Comparison of ENCODE assay signal across 8 cellular contexts in the genomic region with DNA sequence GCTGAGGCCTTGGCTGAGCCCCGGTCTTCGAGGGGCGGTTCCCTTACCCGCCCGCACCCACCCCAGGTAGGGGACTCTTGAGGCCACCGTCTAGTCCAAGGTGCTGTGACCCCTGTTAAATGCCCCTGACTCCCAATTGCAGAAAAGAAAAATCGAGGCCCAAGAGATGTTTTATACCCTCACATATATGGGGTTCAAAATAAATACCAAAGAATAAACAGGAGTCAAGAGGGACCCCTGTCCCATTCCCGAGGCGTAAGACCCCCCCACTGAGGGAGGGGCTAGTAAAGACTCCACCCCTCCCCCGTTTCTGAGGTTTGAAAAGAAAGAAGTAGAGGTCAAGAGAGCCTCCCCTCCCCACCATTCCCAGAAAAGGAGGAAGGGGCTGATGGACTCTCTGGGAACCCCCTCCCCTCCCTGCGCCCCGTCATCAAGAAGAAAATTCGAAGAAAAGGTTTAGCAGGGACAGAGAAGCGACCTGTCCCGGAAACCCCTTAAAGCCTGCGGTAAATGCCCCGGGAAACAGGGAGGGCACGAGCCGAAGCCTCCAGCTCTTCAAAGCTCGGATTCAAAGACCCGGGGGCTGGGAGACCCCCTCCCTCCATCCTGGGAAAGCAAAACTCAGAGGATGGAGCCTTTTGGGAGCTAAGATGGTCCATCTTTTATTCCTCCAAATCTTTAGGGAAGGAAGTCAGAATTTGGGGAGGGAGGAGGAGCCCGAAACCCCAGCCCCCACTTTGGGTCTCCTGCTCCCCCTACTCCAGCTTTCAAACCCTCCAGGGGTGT. TPM values are rescaled to one million over a fixed set of nuclear protein-coding genes. Genes with fewer than 3 reads are reported as not detected.
A peak's percentile ranks its signal among the peaks of the same experiment; 100 is the strongest.
DNase-seq lines count a peak whose midpoint lies in the region; ATAC-seq and TF ChIP-seq lines count a peak whose summit lies in the region.

No MANE protein-coding gene starts in this region.

- H3K27me3 ChIP-seq in naive thymus-derived CD4-positive, alpha-beta T cell (ENCODE audit: control insufficient read depth in 2 of 2, insufficient read depth in 2 of 2, low read length in 2 of 2): no peaks in the 10 kb centered on the region

- H3K36me3 Mint-ChIP-seq in IgD-negative memory B cell: no peaks in the 10 kb centered on the region
- peaks cover 15% of the 10 kb centered on the region for H3K36me3 Mint-ChIP-seq in WTC11
- peaks cover 0 to 6% (median 0%) of the 10 kb centered on the region in 5 donors for H3K36me3 Mint-ChIP-seq in naive thymus-derived CD4-positive, alpha-beta T cell

- H3K27ac ChIP-seq in naive thymus-derived CD4-positive, alpha-beta T cell (ENCODE audit: low read depth, low read length): peak overlapping the region; percentile 85

- H3K4me1 ChIP-seq in naive thymus-derived CD4-positive, alpha-beta T cell (ENCODE audit: control insufficient read depth in 2 of 2, insufficient read depth in 2 of 2, low read length in 2 of 2): peaks cover 15 to 16% of the 10 kb centered on the region in 2 donors

- H3K9me3 Mint-ChIP-seq in IgD-negative memory B cell (no peaks in the 10 kb centered on the region), WTC11 (no peaks in the 10 kb centered on the region)
- H3K9me3 Mint-ChIP-seq in naive thymus-derived CD4-positive, alpha-beta T cell: peaks cover 0 to 3% (median 0%) of the 10 kb centered on the region in 11 donors

- peak; percentile 20 for ATAC-seq in GM21526 (IDR thresholded peaks at IDR 0.05; ENCODE audit: low FRiP score, unreplicated experiment)
- ATAC-seq in WTC11: peak; percentile 17
- no peak for ATAC-seq in naive thymus-derived CD4-positive, alpha-beta T cell

- H3K27ac Mint-ChIP-seq in IgD-negative memory B cell: peak overlapping the region; percentile 90 to 97 (median 96)
- H3K27ac Mint-ChIP-seq in WTC11: peak overlapping the region; percentile 99
- H3K27ac Mint-ChIP-seq in naive thymus-derived CD4-positive, alpha-beta T cell: peak overlapping the region; percentile 87 to 99 (median 97)

- DNase-seq in DMS53 treated with DMSO at 0.1 percent for 48 hours (lab: John Stamatoyannopoulos, UW; ENCODE audit: unreplicated experiment) (peak; percentile 72), WTC11 (ENCODE audit: low spot score) (peak; percentile 77), epithelial cell of esophagus (ENCODE audit: low read depth) (no peak), G401 (ENCODE audit: low spot score) (no peak), kidney tubule cell (ENCODE audit: low spot score) (no peak)
- peak in 2 of 9 donors; percentile 42 to 57 for DNase-seq in naive thymus-derived CD4-positive, alpha-beta T cell

- CTCF ChIA-PET in WTC11 (lab: Charles Lee): interaction anchor here (0.6 to 9.7 kb wide), 25 partner anchors 8 to 345 kb away, joined by 3 to 369 read pairs (median 4); a partner anchor contains a TSS
- CTCF ChIA-PET in naive thymus-derived CD4-positive, alpha-beta T cell (lab: Charles Lee): interaction anchor here (1.0 to 8.2 kb wide), 2 partner anchors 48 to 75 kb away, joined by 3 to 95 read pairs; a partner anchor contains a TSS

- H3K27me3 Mint-ChIP-seq in IgD-negative memory B cell (no peaks in the 10 kb centered on the region), WTC11 (ENCODE audit: low read depth) (no peaks in the 10 kb centered on the region)
- peaks cover 0 to 9% (median 0%) of the 10 kb centered on the region in 5 donors for H3K27me3 Mint-ChIP-seq in naive thymus-derived CD4-positive, alpha-beta T cell

- peaks cover 0 to 6% (median 0%) of the 10 kb centered on the region in 3 experiments for H3K36me3 ChIP-seq in naive thymus-derived CD4-positive, alpha-beta T cell (ENCODE audit: control insufficient read depth in 2 of 3, insufficient read depth in 3 of 3, low read length in 3 of 3)

- H3K4me3 Mint-ChIP-seq in IgD-negative memory B cell (peak overlapping the region; percentile 93 to 99 (median 95)), WTC11 (peak overlapping the region; percentile 86)
- peak overlapping the region; percentile 83 to 98 (median 96) for H3K4me3 Mint-ChIP-seq in naive thymus-derived CD4-positive, alpha-beta T cell

- peaks cover 10 to 14% (median 13%) of the 10 kb centered on the region in 3 donors for H3K4me1 Mint-ChIP-seq in IgD-negative memory B cell
- peaks cover 22% of the 10 kb centered on the region for H3K4me1 Mint-ChIP-seq in WTC11
- peaks cover 11 to 26% (median 22%) of the 10 kb centered on the region in 7 donors for H3K4me1 Mint-ChIP-seq in naive thymus-derived CD4-positive, alpha-beta T cell

- in situ Hi-C loops in G401 (cut with HindIII; ENCODE audit: low sequenced_read_pairs): no loop called here

- POLR2A ChIA-PET in WTC11 (lab: Charles Lee): interaction anchor here (0.6 to 4.0 kb wide), 10 partner anchors 14 to 621 kb away, joined by 3 to 34 read pairs (median 7); a partner anchor contains a TSS
- POLR2A ChIA-PET in naive thymus-derived CD4-positive, alpha-beta T cell (lab: Charles Lee): interaction anchor here (0.8 to 4.5 kb wide), 12 partner anchors 12 to 214 kb away, joined by 3 to 50 read pairs (median 6); a partner anchor contains a TSS

- intact Hi-C loops in naive thymus-derived CD4-positive, alpha-beta T cell (cut with micrococcal nuclease): loop anchor here (1.0 to 2.0 kb wide), 12 partner anchors 12 to 988 kb away; a partner anchor contains a TSS

- TF ChIP-seq CTCF in WTC11 (IDR thresholded peaks at IDR 0.05): no peak
- no peak for TF ChIP-seq CTCF in epithelial cell of esophagus (IDR thresholded peaks at IDR 0.05; ENCODE audit: insufficient read depth, low read depth, low read length, missing control alignments)

- H3K9me3 ChIP-seq in naive thymus-derived CD4-positive, alpha-beta T cell (ENCODE audit: control insufficient read depth in 2 of 3, low read length in 3 of 3): no peaks in the 10 kb centered on the region

- H3K4me3 ChIP-seq in epithelial cell of esophagus (ENCODE audit: low read length): peak overlapping the region; percentile 84
- H3K4me3 ChIP-seq in naive thymus-derived CD4-positive, alpha-beta T cell (ENCODE audit: low read length): peak overlapping the region; percentile 82

TF ChIP-seq in WTC11, 78 proteins besides CTCF, POLR2A, EP300 and RAD21 (continues in another document):
- TF ChIP-seq CBFB (CRISPR knock-in tag; IDR thresholded peaks at IDR 0.05; ENCODE audit: low read depth): no peak
- no peak for TF ChIP-seq NFYB (CRISPR knock-in tag; conservative IDR thresholded peaks at IDR 0.05; ENCODE audit: low read depth)
- no peak for TF ChIP-seq EMX1 (CRISPR knock-in tag; IDR thresholded peaks at IDR 0.05)
- no peak for TF ChIP-seq SMAD3 (CRISPR knock-in tag; IDR thresholded peaks at IDR 0.05; ENCODE audit: borderline replicate concordance)
- TF ChIP-seq, protein P1, sequence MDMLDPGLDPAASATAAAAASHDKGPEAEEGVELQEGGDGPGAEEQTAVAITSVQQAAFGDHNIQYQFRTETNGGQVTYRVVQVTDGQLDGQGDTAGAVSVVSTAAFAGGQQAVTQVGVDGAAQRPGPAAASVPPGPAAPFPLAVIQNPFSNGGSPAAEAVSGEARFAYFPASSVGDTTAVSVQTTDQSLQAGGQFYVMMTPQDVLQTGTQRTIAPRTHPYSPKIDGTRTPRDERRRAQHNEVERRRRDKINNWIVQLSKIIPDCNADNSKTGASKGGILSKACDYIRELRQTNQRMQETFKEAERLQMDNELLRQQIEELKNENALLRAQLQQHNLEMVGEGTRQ (CRISPR knock-in tag; IDR thresholded peaks at IDR 0.05): no peak
- TF ChIP-seq, protein P2, sequence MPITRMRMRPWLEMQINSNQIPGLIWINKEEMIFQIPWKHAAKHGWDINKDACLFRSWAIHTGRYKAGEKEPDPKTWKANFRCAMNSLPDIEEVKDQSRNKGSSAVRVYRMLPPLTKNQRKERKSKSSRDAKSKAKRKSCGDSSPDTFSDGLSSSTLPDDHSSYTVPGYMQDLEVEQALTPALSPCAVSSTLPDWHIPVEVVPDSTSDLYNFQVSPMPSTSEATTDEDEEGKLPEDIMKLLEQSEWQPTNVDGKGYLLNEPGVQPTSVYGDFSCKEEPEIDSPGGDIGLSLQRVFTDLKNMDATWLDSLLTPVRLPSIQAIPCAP (CRISPR knock-in tag; IDR thresholded peaks at IDR 0.05): no peak
- TF ChIP-seq JAZF1 (CRISPR knock-in tag; IDR thresholded peaks at IDR 0.05): no peak

RNA-seq across cellular contexts. Expression of a gene that starts 0.7 kb away (rescaled TPM):
- polyA plus RNA-seq in IgD-negative memory B cell: 1.5 TPM
- 12.2 to 14.7 TPM (median 14.6 TPM) in 3 replicates for total RNA-seq in WTC11 (2021)
- total RNA-seq in naive thymus-derived CD4-positive, alpha-beta T cell: 10 to 100 TPM in 2 of 5 experiments, 1 to 10 TPM in 3; 5.7 to 16.7 (median 8.8) TPM
- 1 to 10 TPM; 1.9 to 3.3 TPM for polyA plus RNA-seq in naive thymus-derived CD4-positive, alpha-beta T cell
- total RNA-seq in G401 (2014; rRNA removed; shearing (Covaris generic)): 0.14 and 2.0 TPM in 2 replicates

RNA-seq across cellular contexts. Expression of a gene that starts 11.6 kb away (rescaled TPM):
- polyA plus RNA-seq in IgD-negative memory B cell: 16.6 TPM
- 26.3 to 29.8 TPM (median 28.0 TPM) in 3 replicates for total RNA-seq in WTC11 (2021)
- 1 to 10 TPM; 4.8 to 9.4 (median 6.7) TPM for total RNA-seq in naive thymus-derived CD4-positive, alpha-beta T cell
- 10 to 100 TPM in 1 of 2 donors, 1 to 10 TPM in 1; 7.0 to 15.5 TPM for polyA plus RNA-seq in naive thymus-derived CD4-positive, alpha-beta T cell
- total RNA-seq in G401 (2014; rRNA removed; shearing (Covaris generic)): 30.4 and 67.0 TPM in 2 replicates

RNA-seq across cellular contexts. Expression of a gene that starts 21.7 kb away (rescaled TPM):
- polyA plus RNA-seq in IgD-negative memory B cell: not detected
- total RNA-seq in WTC11 (2021): 3.0 to 5.7 TPM (median 3.8 TPM) in 3 replicates
- total RNA-seq in naive thymus-derived CD4-positive, alpha-beta T cell: not detected
- polyA plus RNA-seq in naive thymus-derived CD4-positive, alpha-beta T cell: not detected
- total RNA-seq in G401 (2014; rRNA removed; shearing (Covaris generic)): 11.1 and 17.0 TPM in 2 replicates

RNA-seq across cellular contexts. Expression of a gene that starts 31.0 kb away (rescaled TPM):
- polyA plus RNA-seq in IgD-negative memory B cell: 473 TPM
- total RNA-seq in WTC11 (2021): 20.2 to 30.3 TPM (median 26.2 TPM) in 3 replicates
- 100 to 1,000 TPM in 2 of 5 experiments, 10 to 100 TPM in 3; 51.3 to 514 (median 59.5) TPM for total RNA-seq in naive thymus-derived CD4-positive, alpha-beta T cell
- 1 to 10 TPM; 6.7 to 7.6 TPM for polyA plus RNA-seq in naive thymus-derived CD4-positive, alpha-beta T cell
- 77.6 and 103 TPM in 2 replicates for total RNA-seq in G401 (2014; rRNA removed; shearing (Covaris generic))

RNA-seq across cellular contexts. Expression of a gene that starts 51.6 kb away (rescaled TPM):
- 2.1 TPM for polyA plus RNA-seq in IgD-negative memory B cell
- 51.9 to 56.9 TPM (median 53.8 TPM) in 3 replicates for total RNA-seq in WTC11 (2021)
- total RNA-seq in naive thymus-derived CD4-positive, alpha-beta T cell: 10 to 100 TPM; 12.3 to 24.6 (median 16.4) TPM
- 1 to 10 TPM; 2.2 to 5.1 TPM for polyA plus RNA-seq in naive thymus-derived CD4-positive, alpha-beta T cell
- 7.9 and 31.5 TPM in 2 replicates for total RNA-seq in G401 (2014; rRNA removed; shearing (Covaris generic))

Comparison
In these comparisons a context has a peak if more than half of its experiments do, and no peak if none do; other contexts are left out.
1. DNase-seq: peak in DMS53 treated with DMSO at 0.1 percent for 48 hours (single experiment) and WTC11 (single experiment); none in epithelial cell of esophagus (single experiment), G401 (single experiment) and kidney tubule cell (single experiment).
2. Peak in every context shown above with its lines, with median percentiles within 50 percentile points of each other: H3K27ac Mint-ChIP-seq and H3K4me3 Mint-ChIP-seq.